Comparison of ENCODE assay signal across 27 cellular contexts in the genomic region with DNA sequence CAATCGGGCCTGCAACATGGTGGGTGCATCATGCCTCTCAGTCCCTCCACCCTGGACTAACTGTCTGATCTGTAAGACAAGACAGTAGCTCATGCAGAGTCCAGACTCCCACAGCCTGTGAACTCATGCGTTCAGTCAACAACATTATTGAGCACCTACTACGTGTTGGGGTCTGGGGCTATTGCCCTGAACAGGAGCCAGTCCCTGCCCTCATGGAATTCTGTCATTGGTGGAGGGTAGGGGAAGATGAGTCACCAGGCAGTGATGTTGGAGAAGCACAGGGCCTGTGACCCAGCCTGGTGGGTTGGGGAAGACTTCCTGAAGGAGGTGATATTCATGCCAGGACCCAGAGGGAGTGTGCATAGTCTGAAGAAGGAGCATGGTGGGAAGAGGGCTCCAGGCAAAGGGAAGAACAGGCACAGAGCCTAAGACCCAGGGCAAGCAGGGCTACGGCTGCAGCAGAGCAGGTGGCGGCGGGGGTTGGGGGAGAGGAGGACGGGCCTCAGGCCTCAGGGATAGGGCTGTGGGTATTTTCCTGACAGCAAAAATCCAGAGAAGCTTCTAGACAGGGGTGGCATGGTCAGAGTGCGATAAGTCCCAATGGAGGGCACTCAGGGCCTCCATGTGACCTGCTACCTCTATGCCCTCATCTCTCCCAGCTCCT. TPM values are rescaled to one million over a fixed set of nuclear protein-coding genes. Genes with fewer than 3 reads are reported as not detected.
DNase-seq lines count a peak whose midpoint lies in the region; ATAC-seq and TF ChIP-seq lines count a peak whose summit lies in the region.
"Had no signal": no experiment of that assay in that cellular context is flagged by ENCODE, and none has a peak within 500 bp of the region (broad histone marks: within the 10 kb centered on the region; RNA-seq: fewer than 3 reads in every experiment).

No MANE protein-coding gene starts in this region.

- no peaks in the 10 kb centered on the region for H3K9me3 Mint-ChIP-seq in stimulated activated naive B cell treated with anti-CD40 and anti-IgM and Interleukin-4, amounts not matched to agents 10 μg/mL and 1 μg/mL and 100 μg/mL, for 72 hours
- H3K9me3 Mint-ChIP-seq in natural killer cell: no peaks in the 10 kb centered on the region
- no peaks in the 10 kb centered on the region for H3K9me3 Mint-ChIP-seq in T-helper 2 cell treated with Interferon-gamma antibody and Interleukin-4, amounts not matched to agents 5 μg/mL and 100 μg/mL, for 36 hours
- H3K9me3 Mint-ChIP-seq: activated CD8-positive, alpha-beta T cell treated with anti-CD3 and anti-CD28 coated beads for 36 hours; activated naive CD4-positive, alpha-beta T cell treated with anti-CD3 and anti-CD28 coated beads for 36 hours; CD4-positive, alpha-beta T cell; mesothelial cell of epicardium; T-helper 1 cell treated with Interleukin-12 subunit alpha and Interleukin-12 subunit beta and Interleukin-4 antibody, amounts not matched to agents 30 μg/mL and 1 μg/mL, for 36 hours had no signal

- H3K4me1 Mint-ChIP-seq in stimulated activated naive B cell treated with anti-CD40 and anti-IgM and Interleukin-4, amounts not matched to agents 10 μg/mL and 1 μg/mL and 100 μg/mL, for 72 hours: peaks cover 21 to 22% of the 10 kb centered on the region in 2 donors
- peaks cover 13 to 19% of the 10 kb centered on the region in 2 donors for H3K4me1 Mint-ChIP-seq in natural killer cell
- peaks cover 2% of the 10 kb centered on the region for H3K4me1 Mint-ChIP-seq in T-helper 2 cell treated with Interferon-gamma antibody and Interleukin-4, amounts not matched to agents 5 μg/mL and 100 μg/mL, for 36 hours (ENCODE audit: low read depth)

- peak overlapping the region; percentile 66 for H3K27ac Mint-ChIP-seq in stimulated activated naive B cell treated with anti-CD40 and anti-IgM and Interleukin-4, amounts not matched to agents 10 μg/mL and 1 μg/mL and 100 μg/mL, for 72 hours
- H3K27ac Mint-ChIP-seq in natural killer cell: no peak overlapping the region
- no peak overlapping the region for H3K27ac Mint-ChIP-seq in T-helper 2 cell treated with Interferon-gamma antibody and Interleukin-4, amounts not matched to agents 5 μg/mL and 100 μg/mL, for 36 hours
- H3K27ac Mint-ChIP-seq: activated CD8-positive, alpha-beta T cell treated with anti-CD3 and anti-CD28 coated beads for 36 hours; activated naive CD4-positive, alpha-beta T cell treated with anti-CD3 and anti-CD28 coated beads for 36 hours; CD4-positive, alpha-beta T cell; mesothelial cell of epicardium; T-helper 1 cell treated with Interleukin-12 subunit alpha and Interleukin-12 subunit beta and Interleukin-4 antibody, amounts not matched to agents 30 μg/mL and 1 μg/mL, for 36 hours had no signal

- H3K27me3 Mint-ChIP-seq in stimulated activated naive B cell treated with anti-CD40 and anti-IgM and Interleukin-4, amounts not matched to agents 10 μg/mL and 1 μg/mL and 100 μg/mL, for 72 hours: peaks cover 19 to 27% of the 10 kb centered on the region in 2 donors
- peaks cover 5 to 7% of the 10 kb centered on the region in 2 donors for H3K27me3 Mint-ChIP-seq in natural killer cell (ENCODE audit: low read depth in 2 of 2)
- peaks cover 17% of the 10 kb centered on the region for H3K27me3 Mint-ChIP-seq in T-helper 2 cell treated with Interferon-gamma antibody and Interleukin-4, amounts not matched to agents 5 μg/mL and 100 μg/mL, for 36 hours (ENCODE audit: low read depth)

- intact Hi-C loops in natural killer cell (cut with micrococcal nuclease): loop anchor here (5.0 kb wide), 1 partner anchor 192 kb away; no protein-coding TSS in a partner anchor

- no peak overlapping the region for H3K4me3 Mint-ChIP-seq in stimulated activated naive B cell treated with anti-CD40 and anti-IgM and Interleukin-4, amounts not matched to agents 10 μg/mL and 1 μg/mL and 100 μg/mL, for 72 hours
- H3K4me3 Mint-ChIP-seq in natural killer cell: no peak overlapping the region
- H3K4me3 Mint-ChIP-seq in T-helper 2 cell treated with Interferon-gamma antibody and Interleukin-4, amounts not matched to agents 5 μg/mL and 100 μg/mL, for 36 hours: no peak overlapping the region
- H3K4me3 Mint-ChIP-seq: activated CD8-positive, alpha-beta T cell treated with anti-CD3 and anti-CD28 coated beads for 36 hours; activated naive CD4-positive, alpha-beta T cell treated with anti-CD3 and anti-CD28 coated beads for 36 hours; CD4-positive, alpha-beta T cell; mesothelial cell of epicardium; T-helper 1 cell treated with Interleukin-12 subunit alpha and Interleukin-12 subunit beta and Interleukin-4 antibody, amounts not matched to agents 30 μg/mL and 1 μg/mL, for 36 hours had no signal

- ATAC-seq in stimulated activated naive B cell treated with anti-CD40 and anti-IgM and Interleukin-4, amounts not matched to agents 10 μg/mL and 1 μg/mL and 100 μg/mL, for 72 hours (replicated peaks): no peak
- ATAC-seq in natural killer cell (no peak), HG03565 (IDR thresholded peaks at IDR 0.05; ENCODE audit: unreplicated experiment) (no peak)
- ATAC-seq: activated CD8-positive, alpha-beta T cell treated with anti-CD3 and anti-CD28 coated beads for 36 hours; body of pancreas; foreskin keratinocyte; GM12878 had no signal

- DNase-seq in EL (peak; percentile 51), M059J (ENCODE audit: low read depth) (peak; percentile 40), dermis blood vessel endothelial cell (peak; percentile 54), natural killer cell (no peak)
- DNase-seq in stimulated activated naive B cell treated with anti-CD40 and anti-IgM and Interleukin-4, amounts not matched to agents 10 μg/mL and 1 μg/mL and 100 μg/mL, for 72 hours: no peak
- no peak for DNase-seq in T-helper 2 cell treated with Interferon-gamma antibody and Interleukin-4, amounts not matched to agents 5 μg/mL and 100 μg/mL, for 36 hours (ENCODE audit: low spot score)
- DNase-seq: activated CD4-positive, alpha-beta T cell treated with anti-CD3 and anti-CD28 coated beads for 1 hour; activated CD8-positive, alpha-beta memory T cell treated with anti-CD3 and anti-CD28 coated beads, Interleukin-2, amount 50 U/mL, for 48 hours; activated CD8-positive, alpha-beta T cell treated with anti-CD3 and anti-CD28 coated beads for 36 hours; activated naive CD4-positive, alpha-beta T cell treated with anti-CD3 and anti-CD28 coated beads for 36 hours; body of pancreas; CD4-positive, alpha-beta T cell; cerebellar nuclear complex; dorsolateral prefrontal cortex; esophagus squamous epithelium; foreskin keratinocyte; NCI-H1092 treated with DMSO at 0.1 percent for 48 hours; NCI-H187 treated with DMSO at 0.1 percent for 48 hours; NCI-H2171; NCI-H510A treated with DMSO at 0.1 percent for 48 hours; sigmoid colon; stimulated activated CD4-positive, alpha-beta T cell treated with anti-CD3 and anti-CD28 coated beads, Interleukin-4, amount 100 ng/mL, for 1 hour; thyroid gland had no signal

- H3K36me3 Mint-ChIP-seq in stimulated activated naive B cell treated with anti-CD40 and anti-IgM and Interleukin-4, amounts not matched to agents 10 μg/mL and 1 μg/mL and 100 μg/mL, for 72 hours: no peaks in the 10 kb centered on the region
- no peaks in the 10 kb centered on the region for H3K36me3 Mint-ChIP-seq in natural killer cell
- no peaks in the 10 kb centered on the region for H3K36me3 Mint-ChIP-seq in T-helper 2 cell treated with Interferon-gamma antibody and Interleukin-4, amounts not matched to agents 5 μg/mL and 100 μg/mL, for 36 hours (ENCODE audit: low read depth)
- H3K36me3 Mint-ChIP-seq: mesothelial cell of epicardium had no signal

- TF ChIP-seq CTCF in natural killer cell (IDR thresholded peaks at IDR 0.05): no peak

RNA-seq across cellular contexts. Expression of a gene that starts 26.7 kb away (rescaled TPM):
- total RNA-seq in M059J (2014; rRNA removed; shearing (Covaris generic)): 0.15 TPM in 1 of 2 replicates, not detected in the other
- total RNA-seq in dermis blood vessel endothelial cell (under 0.01 TPM in 1 of 2 replicates, not detected in the other), natural killer cell (1 to 10 TPM; 1.3 to 2.5 (median 1.3) TPM)
- total RNA-seq: activated naive CD4-positive, alpha-beta T cell treated with anti-CD3 and anti-CD28 coated beads for 36 hours; esophagus squamous epithelium; foreskin keratinocyte; GM12878 had no signal

Comparison
In these comparisons a context has a peak if more than half of its experiments do, and no peak if none do; other contexts are left out.
1. DNase-seq: peak in EL (single experiment), M059J (single experiment) and dermis blood vessel endothelial cell (single experiment); none in stimulated activated naive B cell treated with anti-CD40 and anti-IgM and Interleukin-4, amounts not matched to agents 10 μg/mL and 1 μg/mL and 100 μg/mL, for 72 hours (single experiment), natural killer cell (single experiment) and T-helper 2 cell treated with Interferon-gamma antibody and Interleukin-4, amounts not matched to agents 5 μg/mL and 100 μg/mL, for 36 hours (single experiment).